1 cellular context compared by ENCODE assay signal in the genomic region with DNA sequence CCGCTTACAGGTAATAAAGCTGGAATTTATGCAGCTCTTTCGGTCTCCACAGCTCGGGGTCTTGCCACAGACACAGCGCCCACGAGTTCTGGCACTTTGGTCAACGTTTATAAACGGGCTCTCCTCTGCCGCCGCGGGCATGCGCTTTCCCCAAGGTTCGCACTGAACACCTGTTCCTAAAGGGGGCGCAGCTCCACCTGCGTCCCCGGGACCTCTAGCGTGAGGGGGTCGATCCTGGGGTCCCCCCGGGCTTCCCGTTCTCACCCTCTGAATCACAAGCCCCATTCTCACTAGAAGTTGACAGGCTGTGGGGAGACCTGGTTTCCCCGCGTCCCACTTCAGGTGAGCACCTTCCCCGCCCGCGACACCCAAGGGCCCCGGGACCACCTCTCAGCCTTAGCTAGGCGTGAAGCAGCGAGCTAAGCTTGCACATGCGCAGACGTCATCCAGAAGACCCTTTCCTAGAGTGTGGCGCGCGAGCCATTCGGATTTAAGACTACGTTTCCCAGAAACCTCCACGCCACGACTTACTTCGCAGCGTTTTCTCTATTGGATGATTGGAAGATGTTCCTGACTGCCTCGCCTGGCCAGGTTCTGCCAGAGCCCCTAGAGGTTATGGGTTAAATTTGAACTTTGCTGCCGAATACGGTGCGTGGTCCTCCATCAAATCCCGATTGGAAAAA.
TF ChIP-seq lines count a peak whose summit lies in the region.

No MANE protein-coding gene starts in this region.

TF ChIP-seq in HepG2, 621 proteins besides CTCF, POLR2A, EP300 and RAD21 (continued from another document and continues in another):
- TF ChIP-seq, protein P1, sequence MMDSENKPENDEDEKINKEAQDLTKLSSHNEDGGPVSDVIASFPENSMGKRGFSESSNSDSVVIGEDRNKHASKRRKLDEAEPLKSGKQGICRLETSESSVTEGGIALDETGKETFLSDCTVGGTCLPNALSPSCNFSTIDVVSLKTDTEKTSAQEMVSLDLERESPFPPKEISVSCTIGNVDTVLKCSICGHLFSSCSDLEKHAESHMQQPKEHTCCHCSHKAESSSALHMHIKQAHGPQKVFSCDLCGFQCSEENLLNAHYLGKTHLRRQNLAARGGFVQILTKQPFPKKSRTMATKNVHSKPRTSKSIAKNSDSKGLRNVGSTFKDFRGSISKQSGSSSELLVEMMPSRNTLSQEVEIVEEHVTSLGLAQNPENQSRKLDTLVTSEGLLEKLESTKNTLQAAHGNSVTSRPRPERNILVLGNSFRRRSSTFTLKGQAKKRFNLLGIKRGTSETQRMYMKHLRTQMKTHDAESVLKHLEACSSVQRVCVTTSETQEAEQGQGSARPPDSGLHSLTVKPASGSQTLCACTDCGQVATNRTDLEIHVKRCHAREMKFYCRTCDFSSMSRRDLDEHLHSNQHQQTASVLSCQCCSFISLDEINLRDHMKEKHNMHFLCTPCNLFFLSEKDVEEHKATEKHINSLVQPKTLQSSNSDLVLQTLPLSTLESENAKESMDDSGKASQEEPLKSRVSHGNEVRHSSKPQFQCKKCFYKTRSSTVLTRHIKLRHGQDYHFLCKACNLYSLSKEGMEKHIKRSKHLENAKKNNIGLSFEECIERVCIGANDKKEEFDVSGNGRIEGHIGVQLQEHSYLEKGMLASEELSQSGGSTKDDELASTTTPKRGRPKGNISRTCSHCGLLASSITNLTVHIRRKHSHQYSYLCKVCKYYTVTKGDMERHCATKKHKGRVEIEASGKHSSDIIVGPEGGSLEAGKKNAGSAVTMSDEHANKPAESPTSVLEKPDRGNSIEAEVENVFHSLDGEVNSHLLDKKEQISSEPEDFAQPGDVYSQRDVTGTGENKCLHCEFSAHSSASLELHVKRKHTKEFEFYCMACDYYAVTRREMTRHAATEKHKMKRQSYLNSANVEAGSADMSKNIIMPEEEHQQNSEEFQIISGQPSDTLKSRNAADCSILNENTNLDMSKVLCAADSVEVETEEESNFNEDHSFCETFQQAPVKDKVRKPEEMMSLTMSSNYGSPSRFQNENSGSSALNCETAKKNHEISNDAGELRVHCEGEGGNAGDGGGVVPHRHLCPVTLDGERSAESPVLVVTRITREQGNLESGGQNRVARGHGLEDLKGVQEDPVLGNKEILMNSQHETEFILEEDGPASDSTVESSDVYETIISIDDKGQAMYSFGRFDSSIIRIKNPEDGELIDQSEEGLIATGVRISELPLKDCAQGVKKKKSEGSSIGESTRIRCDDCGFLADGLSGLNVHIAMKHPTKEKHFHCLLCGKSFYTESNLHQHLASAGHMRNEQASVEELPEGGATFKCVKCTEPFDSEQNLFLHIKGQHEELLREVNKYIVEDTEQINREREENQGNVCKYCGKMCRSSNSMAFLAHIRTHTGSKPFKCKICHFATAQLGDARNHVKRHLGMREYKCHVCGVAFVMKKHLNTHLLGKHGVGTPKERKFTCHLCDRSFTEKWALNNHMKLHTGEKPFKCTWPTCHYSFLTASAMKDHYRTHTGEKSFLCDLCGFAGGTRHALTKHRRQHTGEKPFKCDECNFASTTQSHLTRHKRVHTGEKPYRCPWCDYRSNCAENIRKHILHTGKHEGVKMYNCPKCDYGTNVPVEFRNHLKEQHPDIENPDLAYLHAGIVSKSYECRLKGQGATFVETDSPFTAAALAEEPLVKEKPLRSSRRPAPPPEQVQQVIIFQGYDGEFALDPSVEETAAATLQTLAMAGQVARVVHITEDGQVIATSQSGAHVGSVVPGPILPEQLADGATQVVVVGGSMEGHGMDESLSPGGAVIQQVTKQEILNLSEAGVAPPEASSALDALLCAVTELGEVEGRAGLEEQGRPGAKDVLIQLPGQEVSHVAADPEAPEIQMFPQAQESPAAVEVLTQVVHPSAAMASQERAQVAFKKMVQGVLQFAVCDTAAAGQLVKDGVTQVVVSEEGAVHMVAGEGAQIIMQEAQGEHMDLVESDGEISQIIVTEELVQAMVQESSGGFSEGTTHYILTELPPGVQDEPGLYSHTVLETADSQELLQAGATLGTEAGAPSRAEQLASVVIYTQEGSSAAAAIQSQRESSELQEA (CRISPR knock-in tag; IDR thresholded peaks at IDR 0.05; ENCODE audit: not compliant biosample characterization), result peak; percentile 51
- TF ChIP-seq, protein P2, sequence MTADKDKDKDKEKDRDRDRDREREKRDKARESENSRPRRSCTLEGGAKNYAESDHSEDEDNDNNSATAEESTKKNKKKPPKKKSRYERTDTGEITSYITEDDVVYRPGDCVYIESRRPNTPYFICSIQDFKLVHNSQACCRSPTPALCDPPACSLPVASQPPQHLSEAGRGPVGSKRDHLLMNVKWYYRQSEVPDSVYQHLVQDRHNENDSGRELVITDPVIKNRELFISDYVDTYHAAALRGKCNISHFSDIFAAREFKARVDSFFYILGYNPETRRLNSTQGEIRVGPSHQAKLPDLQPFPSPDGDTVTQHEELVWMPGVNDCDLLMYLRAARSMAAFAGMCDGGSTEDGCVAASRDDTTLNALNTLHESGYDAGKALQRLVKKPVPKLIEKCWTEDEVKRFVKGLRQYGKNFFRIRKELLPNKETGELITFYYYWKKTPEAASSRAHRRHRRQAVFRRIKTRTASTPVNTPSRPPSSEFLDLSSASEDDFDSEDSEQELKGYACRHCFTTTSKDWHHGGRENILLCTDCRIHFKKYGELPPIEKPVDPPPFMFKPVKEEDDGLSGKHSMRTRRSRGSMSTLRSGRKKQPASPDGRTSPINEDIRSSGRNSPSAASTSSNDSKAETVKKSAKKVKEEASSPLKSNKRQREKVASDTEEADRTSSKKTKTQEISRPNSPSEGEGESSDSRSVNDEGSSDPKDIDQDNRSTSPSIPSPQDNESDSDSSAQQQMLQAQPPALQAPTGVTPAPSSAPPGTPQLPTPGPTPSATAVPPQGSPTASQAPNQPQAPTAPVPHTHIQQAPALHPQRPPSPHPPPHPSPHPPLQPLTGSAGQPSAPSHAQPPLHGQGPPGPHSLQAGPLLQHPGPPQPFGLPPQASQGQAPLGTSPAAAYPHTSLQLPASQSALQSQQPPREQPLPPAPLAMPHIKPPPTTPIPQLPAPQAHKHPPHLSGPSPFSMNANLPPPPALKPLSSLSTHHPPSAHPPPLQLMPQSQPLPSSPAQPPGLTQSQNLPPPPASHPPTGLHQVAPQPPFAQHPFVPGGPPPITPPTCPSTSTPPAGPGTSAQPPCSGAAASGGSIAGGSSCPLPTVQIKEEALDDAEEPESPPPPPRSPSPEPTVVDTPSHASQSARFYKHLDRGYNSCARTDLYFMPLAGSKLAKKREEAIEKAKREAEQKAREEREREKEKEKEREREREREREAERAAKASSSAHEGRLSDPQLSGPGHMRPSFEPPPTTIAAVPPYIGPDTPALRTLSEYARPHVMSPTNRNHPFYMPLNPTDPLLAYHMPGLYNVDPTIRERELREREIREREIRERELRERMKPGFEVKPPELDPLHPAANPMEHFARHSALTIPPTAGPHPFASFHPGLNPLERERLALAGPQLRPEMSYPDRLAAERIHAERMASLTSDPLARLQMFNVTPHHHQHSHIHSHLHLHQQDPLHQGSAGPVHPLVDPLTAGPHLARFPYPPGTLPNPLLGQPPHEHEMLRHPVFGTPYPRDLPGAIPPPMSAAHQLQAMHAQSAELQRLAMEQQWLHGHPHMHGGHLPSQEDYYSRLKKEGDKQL (CRISPR knock-in tag; IDR thresholded peaks at IDR 0.05; ENCODE audit: low read depth), result no peak
- TF ChIP-seq SMAD3 (CRISPR knock-in tag; IDR thresholded peaks at IDR 0.05) (peak; percentile 10; the same call in 1 of the 2 replicates), ZNF224 (CRISPR knock-in tag; IDR thresholded peaks at IDR 0.05) (no peak), NR2F6 (IDR thresholded peaks at IDR 0.05) (peak; percentile 36; the same call in 1 of the 2 replicates), NR2F6 (CRISPR knock-in tag; IDR thresholded peaks at IDR 0.05) (peak; percentile 10; the same call in 1 of the 2 replicates), FOXO4 (CRISPR knock-in tag; conservative IDR thresholded peaks at IDR 0.05) (no peak), ZSCAN5A (CRISPR knock-in tag; IDR thresholded peaks at IDR 0.05; ENCODE audit: borderline replicate concordance) (no peak), MLLT10 (CRISPR knock-in tag; IDR thresholded peaks at IDR 0.05) (no peak), ARID4A (CRISPR knock-in tag; IDR thresholded peaks at IDR 0.05; ENCODE audit: borderline replicate concordance) (peak; percentile 62; the same call in 1 of the 2 replicates), ZNF264 (CRISPR knock-in tag; IDR thresholded peaks at IDR 0.05) (no peak), ZNF282 (IDR thresholded peaks at IDR 0.05; ENCODE audit: partially characterized antibody) (no peak), ZNF430 (CRISPR knock-in tag; IDR thresholded peaks at IDR 0.05) (no peak), ZNF816 (CRISPR knock-in tag; IDR thresholded peaks at IDR 0.05; ENCODE audit: borderline replicate concordance) (peak; percentile 14; the same call in 1 of the 2 replicates), ZBTB49 (CRISPR knock-in tag; IDR thresholded peaks at IDR 0.05; ENCODE audit: borderline replicate concordance) (no peak)
